ENCODE assay signal across 1 cellular context in the genomic region with DNA sequence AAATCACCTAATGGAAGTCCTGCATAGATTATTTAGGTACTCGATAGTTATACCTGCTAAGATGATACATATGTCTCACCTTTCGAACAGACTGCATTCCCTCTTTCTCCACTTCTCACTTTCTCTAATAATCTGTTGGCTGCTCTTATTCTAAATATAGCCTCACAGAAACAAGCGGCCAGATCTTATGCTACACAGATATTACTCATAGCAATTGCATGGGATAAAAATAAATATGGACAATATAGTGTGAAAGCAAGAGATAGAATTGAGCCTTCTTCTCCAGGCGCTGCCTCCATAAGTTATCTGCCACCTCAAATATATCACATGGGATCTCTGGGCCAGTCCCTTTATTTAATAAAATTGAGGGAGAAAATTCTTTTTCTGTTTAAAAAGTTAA.
TF ChIP-seq lines count a peak whose summit lies in the region.

No MANE protein-coding gene starts in this region.

TF ChIP-seq in SK-N-SH treated with all-trans-retinoic acid at 6 μM for 48 hours, 23 proteins besides CTCF, POLR2A, EP300 and RAD21 (continued from another document):
- TF ChIP-seq, protein P1, sequence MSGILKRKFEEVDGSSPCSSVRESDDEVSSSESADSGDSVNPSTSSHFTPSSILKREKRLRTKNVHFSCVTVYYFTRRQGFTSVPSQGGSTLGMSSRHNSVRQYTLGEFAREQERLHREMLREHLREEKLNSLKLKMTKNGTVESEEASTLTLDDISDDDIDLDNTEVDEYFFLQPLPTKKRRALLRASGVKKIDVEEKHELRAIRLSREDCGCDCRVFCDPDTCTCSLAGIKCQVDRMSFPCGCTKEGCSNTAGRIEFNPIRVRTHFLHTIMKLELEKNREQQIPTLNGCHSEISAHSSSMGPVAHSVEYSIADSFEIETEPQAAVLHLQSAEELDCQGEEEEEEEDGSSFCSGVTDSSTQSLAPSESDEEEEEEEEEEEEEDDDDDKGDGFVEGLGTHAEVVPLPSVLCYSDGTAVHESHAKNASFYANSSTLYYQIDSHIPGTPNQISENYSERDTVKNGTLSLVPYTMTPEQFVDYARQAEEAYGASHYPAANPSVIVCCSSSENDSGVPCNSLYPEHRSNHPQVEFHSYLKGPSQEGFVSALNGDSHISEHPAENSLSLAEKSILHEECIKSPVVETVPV (CRISPR knock-in tag; IDR thresholded peaks at IDR 0.05): no peak
